Comparison of ENCODE assay signal across 10 cellular contexts in genomic region chr11:10658621-10659338, GRCh38. TPM values are rescaled to one million over a fixed set of nuclear protein-coding genes. Genes with fewer than 3 reads are reported as not detected.
A peak's percentile ranks its signal among the peaks of the same experiment; 100 is the strongest.
DNase-seq lines count a peak whose midpoint lies in the region; ATAC-seq, FAIRE-seq and TF ChIP-seq lines count a peak whose summit lies in the region.
"Had no signal": no experiment of that assay in that cellular context is flagged by ENCODE, and none has a peak within 500 bp of the region (broad histone marks: within the 10 kb centered on the region; RNA-seq: fewer than 3 reads in every experiment).

No MANE protein-coding gene starts in this region.

- peak in 5 of 8 donors; percentile 3 to 48 (median 13) for ATAC-seq in heart right ventricle
- no peak for ATAC-seq in left ventricle myocardium superior
- ATAC-seq in aorta (ENCODE audit: low FRiP score), result peak; percentile 27
- no peak for ATAC-seq in GM18520 (IDR thresholded peaks at IDR 0.05; ENCODE audit: unreplicated experiment)
- ATAC-seq in CD4-positive, alpha-beta T cell (ENCODE audit: poor library complexity), result no peak

- H3K27me3 ChIP-seq in heart right ventricle (no peaks in the 10 kb centered on the region), H1 (replicated peaks in 1 of 4; ENCODE audit: control insufficient read depth in 3 of 4, extremely low read depth in 1 of 4, insufficient read depth in 3 of 4, low read length in 3 of 4) (no peaks in the 10 kb centered on the region), neutrophil (no peaks in the 10 kb centered on the region), aorta (ENCODE audit: control insufficient read depth in 1 of 2, insufficient read depth in 2 of 2, low read length in 1 of 2) (no peaks in the 10 kb centered on the region)
- H3K27me3 ChIP-seq in CD4-positive, alpha-beta T cell (ENCODE audit: control insufficient read depth, insufficient read depth, low read length), result no peaks in the 10 kb centered on the region
- H3K27me3 ChIP-seq: BE2C had no signal

- no peaks in the 10 kb centered on the region for H3K4me1 Mint-ChIP-seq in CD4-positive, alpha-beta T cell (ENCODE audit: low read depth)

- no peaks in the 10 kb centered on the region for H4K20me1 ChIP-seq in H1 (replicated peaks in 1 of 2; ENCODE audit: control insufficient read depth in 1 of 2, insufficient read depth in 2 of 2, low read length in 2 of 2)

- H2BK20ac ChIP-seq in H1 (ENCODE audit: low read length), result no peak overlapping the region

- H3K9me3 ChIP-seq in heart right ventricle (no peaks in the 10 kb centered on the region), H1 (ENCODE audit: insufficient read depth in 2 of 2, low read depth in 1 of 2, low read length in 1 of 2) (no peaks in the 10 kb centered on the region), neutrophil (no peaks in the 10 kb centered on the region), aorta (ENCODE audit: control insufficient read depth, low read length) (no peaks in the 10 kb centered on the region)
- no peaks in the 10 kb centered on the region for H3K9me3 ChIP-seq in CD4-positive, alpha-beta T cell (ENCODE audit: control insufficient read depth, low read length)
- H3K9me3 ChIP-seq: BE2C had no signal

- no peaks in the 10 kb centered on the region for H3K36me3 ChIP-seq in heart right ventricle
- H3K36me3 ChIP-seq in H1 (ENCODE audit: control insufficient read depth in 2 of 4, insufficient read depth in 4 of 4, low read length in 3 of 4), result no peaks in the 10 kb centered on the region
- no peaks in the 10 kb centered on the region for H3K36me3 ChIP-seq in neutrophil
- no peaks in the 10 kb centered on the region for H3K36me3 ChIP-seq in aorta (ENCODE audit: control insufficient read depth in 1 of 2, insufficient read depth in 2 of 2, low read length in 1 of 2)
- H3K36me3 ChIP-seq: BE2C had no signal

- peak overlapping the region in 8 of 10 donors; percentile 14 to 77 (median 50) for H3K27ac ChIP-seq in heart right ventricle
- H3K27ac ChIP-seq in H1 (ENCODE audit: low read depth, low read length), result no peak overlapping the region
- peak overlapping the region; percentile 1 for H3K27ac ChIP-seq in neutrophil
- H3K27ac ChIP-seq in aorta (ENCODE audit: low read depth in 1 of 2, low read length in 2 of 2), result peak overlapping the region; percentile 95 to 97
- H3K27ac ChIP-seq in CD4-positive, alpha-beta T cell (ENCODE audit: low read depth, low read length), result no peak overlapping the region

- 0 out of 2 replicates have a peak overlapping the region, but pooled peaks have one; percentile 50 for H2BK12ac ChIP-seq in H1 (ENCODE audit: low read depth, low read length)

- intact Hi-C loops in heart right ventricle (cut with DNase I), result loop anchor here (5.0 to 10.0 kb wide), 5 partner anchors 76 to 254 kb away; no protein-coding TSS in a partner anchor
- intact Hi-C loops in left ventricle myocardium superior (cut with micrococcal nuclease), result no loop called here
- intact Hi-C loops in aorta (cut with DNase I), result loop anchor here (5.0 to 10.0 kb wide), 2 partner anchors 34 to 254 kb away; partner anchors contain the start of gene IRAG1 (in 2 of the 2)
- intact Hi-C loops in CD4-positive, alpha-beta T cell (cut with DNase I, micrococcal nuclease), result no loop called here

- FAIRE-seq in H1 (lab: Jason Lieb, UNC), result no peak

- WGBS in heart right ventricle, 2 donors, result 85 to 90% methylated on average over 6 of the region's 6 CpGs
- WGBS in H1 (ENCODE audit: extremely low coverage in 1 of 2, insufficient coverage in 1 of 2, insufficient read length in 1 of 2, insufficient replicate concordance in 2 of 2, low coverage in 1 of 2, low lambda C conversion rate in 2 of 2, missing lambda C conversion rate in 1 of 2), 2 experiments, result 77% methylated on average over 6 of the region's 6 CpGs; no CpG with 5 or more reads in 1 of the 2 experiments
- 29 to 32% methylated on average over 6 of the region's 6 CpGs for WGBS in aorta, 2 donors

- H3K23ac ChIP-seq in H1 (ENCODE audit: insufficient read length), result no peak overlapping the region

- no peak overlapping the region for H3K4ac ChIP-seq in H1 (replicated peaks; ENCODE audit: insufficient read length, low read depth, low read length)

- TF ChIP-seq POLR2A in H1 (IDR thresholded peaks at IDR 0.05; ENCODE audit: control extremely low read depth in 1 of 2, low read depth in 2 of 2, low read length in 2 of 2), result no peak

- no peak overlapping the region for H2BK120ac ChIP-seq in H1 (replicated peaks; ENCODE audit: low read depth, low read length)

- no peak overlapping the region for H2BK5ac ChIP-seq in H1 (ENCODE audit: low read depth, low read length)

- no peak for TF ChIP-seq EP300 in H1 (IDR thresholded peaks at IDR 0.05; ENCODE audit: borderline replicate concordance in 1 of 2, low read depth in 2 of 2, low read length in 2 of 2)

- TF ChIP-seq CTCF in heart right ventricle (IDR thresholded peaks at IDR 0.05) (no peak), H1 (IDR thresholded peaks at IDR 0.05; ENCODE audit: control extremely low read depth in 1 of 3, insufficient read depth in 1 of 3, low read depth in 1 of 3, low read length in 3 of 3) (no peak), neutrophil (IDR thresholded peaks at IDR 0.05) (no peak)
- TF ChIP-seq CTCF in CD4-positive, alpha-beta T cell (IDR thresholded peaks at IDR 0.05), result no peak

- no peak overlapping the region for H3K27ac Mint-ChIP-seq in CD4-positive, alpha-beta T cell

- no peak overlapping the region for H4K91ac ChIP-seq in H1 (replicated peaks; ENCODE audit: insufficient read length, low read length)

- no peak overlapping the region for H3K4me2 ChIP-seq in H1 (ENCODE audit: insufficient read depth in 1 of 2, low read depth in 2 of 2, low read length in 2 of 2)

- H2AK5ac ChIP-seq in H1 (ENCODE audit: low read depth, low read length), result peak overlapping the region; percentile 15; the same call in 1 of the 2 replicates

- H3K9me3 Mint-ChIP-seq in CD4-positive, alpha-beta T cell, result no peaks in the 10 kb centered on the region

- CTCF ChIA-PET in H1 (lab: Charles Lee; ENCODE audit: partially characterized antibody), result interaction anchor here (0.6 to 1.5 kb wide), 6 partner anchors 7 to 351 kb away, joined by 3 to 5 read pairs (median 4); no protein-coding TSS in a partner anchor
- CTCF ChIA-PET in CD4-positive, alpha-beta T cell (lab: Charles Lee), result no interaction called here

- no peak overlapping the region for H3K18ac ChIP-seq in H1 (ENCODE audit: extremely low read depth, low read length)

- peak overlapping the region; percentile 77; the same call in 1 of the 2 replicates for H4K8ac ChIP-seq in H1 (ENCODE audit: extremely low read depth, insufficient read depth, low read length)

- TF ChIP-seq RAD21 in H1 (IDR thresholded peaks at IDR 0.05 in 1 of 2, conservative IDR thresholded peaks at IDR 0.05 in 1 of 2; ENCODE audit: low read depth in 2 of 2, low read length in 2 of 2), result no peak

- no peaks in the 10 kb centered on the region for H3K79me1 ChIP-seq in H1 (ENCODE audit: low read depth, low read length)

- DNase-seq in heart right ventricle (no peak), left ventricle myocardium superior (no peak), H1 (ENCODE audit: low read depth in 1 of 2, low spot score in 2 of 2) (no peak), aorta (no peak), NCI-H2227 (lab: John Stamatoyannopoulos, UW; ENCODE audit: unreplicated experiment) (no peak)
- DNase-seq in CD4-positive, alpha-beta T cell, result no peak
- DNase-seq: midbrain had no signal

- no peak overlapping the region for H3K4me3 ChIP-seq in heart right ventricle
- no peak overlapping the region for H3K4me3 ChIP-seq in H1 (ENCODE audit: extremely low read depth in 1 of 4, insufficient read depth in 2 of 4, low read depth in 3 of 4, low read length in 4 of 4)
- no peak overlapping the region for H3K4me3 ChIP-seq in neutrophil (ENCODE audit: low read depth in 1 of 2, low read length in 1 of 2)
- no peak overlapping the region for H3K4me3 ChIP-seq in aorta (ENCODE audit: low read length in 2 of 2)

- H3K14ac ChIP-seq in H1 (ENCODE audit: insufficient read length), result no peak overlapping the region

- H3K23me2 ChIP-seq in H1 (ENCODE audit: low read depth, low read length), result no peaks in the 10 kb centered on the region

- H3K36me3 Mint-ChIP-seq in CD4-positive, alpha-beta T cell (ENCODE audit: low read depth), result no peaks in the 10 kb centered on the region

- POLR2A ChIA-PET in H1 (lab: Charles Lee; ENCODE audit: partially characterized antibody), result no interaction called here
- POLR2A ChIA-PET in CD4-positive, alpha-beta T cell (lab: Charles Lee), result no interaction called here

- H3K4me3 Mint-ChIP-seq in CD4-positive, alpha-beta T cell, result no peak overlapping the region

- no peak overlapping the region for H3K56ac ChIP-seq in H1 (replicated peaks; ENCODE audit: insufficient read length, low read depth, low read length)

- no peaks in the 10 kb centered on the region for H3K27me3 Mint-ChIP-seq in CD4-positive, alpha-beta T cell

- no peak overlapping the region for H4K5ac ChIP-seq in H1 (ENCODE audit: insufficient read length, low read depth, low read length)

- H3K9ac ChIP-seq in H1 (replicated peaks in 1 of 4; ENCODE audit: extremely low read depth in 1 of 4, low read depth in 3 of 4, low read length in 3 of 4), result no peak overlapping the region

- H2BK15ac ChIP-seq in H1 (ENCODE audit: low read length), result 0 out of 2 replicates have a peak overlapping the region, but pooled peaks have one; percentile 18

- peaks cover 5 to 79% (median 51%) of the 10 kb centered on the region in 9 donors for H3K4me1 ChIP-seq in heart right ventricle
- H3K4me1 ChIP-seq in H1 (replicated peaks in 1 of 4; ENCODE audit: control insufficient read depth in 3 of 4, insufficient read depth in 4 of 4, low read length in 3 of 4), result no peaks in the 10 kb centered on the region; a peak in 2 of 7 replicates
- peaks cover 32 to 36% of the 10 kb centered on the region in 2 experiments for H3K4me1 ChIP-seq in neutrophil (ENCODE audit: control insufficient read depth in 1 of 2, insufficient read depth in 1 of 2, low read depth in 1 of 2, low read length in 1 of 2)
- peaks cover 7 to 10% of the 10 kb centered on the region in 2 donors for H3K4me1 ChIP-seq in aorta (ENCODE audit: control insufficient read depth in 1 of 2, insufficient read depth in 2 of 2, low read length in 2 of 2)

- H2AFZ ChIP-seq in H1 (ENCODE audit: low read length), result no peak overlapping the region

- H3K79me2 ChIP-seq in H1 (ENCODE audit: control insufficient read depth in 1 of 2, insufficient read depth in 2 of 2, low read length in 2 of 2), result no peaks in the 10 kb centered on the region

RNA-seq across cellular contexts. Expression of gene IRAG1, which starts 34.8 kb away (rescaled TPM):
- total RNA-seq in heart right ventricle, result 1 to 10 TPM; 2.5 to 8.3 (median 5.3) TPM
- polyA plus RNA-seq in heart right ventricle, result 1 to 10 TPM; 4.2 to 4.6 TPM
- 5.2 TPM for total RNA-seq in left ventricle myocardium superior
- 2.7 and 3.3 TPM in 2 replicates for total RNA-seq in H1 (2021; fragmentation: NEBNext Ultra II Directional; extraction: Animal tissue kit (Norgen Biotek cat#: 25700))
- polyA plus RNA-seq in H1 (2011; rRNA removed), result 1.8 and 2.2 TPM in 2 replicates
- polyA plus RNA-seq in H1 (2011; cell fraction: cytosol; rRNA removed), result 1.9 TPM
- 5.5 TPM for polyA plus RNA-seq in H1 (2011; cell fraction: nucleus; rRNA removed)
- 1.9 to 2.5 TPM (median 2.1 TPM) in 4 replicates for polyA plus RNA-seq in H1 (2012, experiment 1 of 2)
- 0.37 TPM for polyA plus RNA-seq in H1 (2012, experiment 2 of 2)
- 1.9 TPM for polyA plus RNA-seq in H1 (2013, experiment 1 of 2)
- 2.0 TPM for polyA plus RNA-seq in H1 (2013, experiment 2 of 2)
- 3.4 and 4.0 TPM in 2 replicates for polyA minus RNA-seq in H1 (2011; rRNA and poly(A)+ RNA removed)
- 4.0 TPM for polyA minus RNA-seq in H1 (2011; cell fraction: cytosol; rRNA and poly(A)+ RNA removed)
- polyA minus RNA-seq in H1 (2011; cell fraction: nucleus; rRNA and poly(A)+ RNA removed), result 7.3 TPM
- total RNA-seq in aorta, result 100 to 1,000 TPM; 189 to 518 TPM
- polyA plus RNA-seq in aorta, result 100 to 1,000 TPM in 1 of 2 donors, 10 to 100 TPM in 1; 92.3 to 135 TPM
- not detected for total RNA-seq in CD4-positive, alpha-beta T cell

Comparison
In these comparisons a context has a peak if more than half of its experiments do, and no peak if none do; other contexts are left out.
1. ATAC-seq: peak in heart right ventricle (5 of 8) and aorta (single experiment); none in left ventricle myocardium superior (single experiment), GM18520 (single experiment) and CD4-positive, alpha-beta T cell (single experiment).
2. intact Hi-C loops: an anchor here in heart right ventricle (5.0 to 10.0 kb wide) and aorta (5.0 to 10.0 kb wide); none called in left ventricle myocardium superior and CD4-positive, alpha-beta T cell.
3. H3K27ac ChIP-seq: peak in heart right ventricle (8 of 10), neutrophil (single experiment) and aorta (2 of 2); none in H1 (single experiment) and CD4-positive, alpha-beta T cell (single experiment).
4. RNA of gene IRAG1, which starts 34.8 kb away (total RNA-seq): 189 to 518 TPM in aorta; 2.5 to 8.3 TPM in heart right ventricle, 5.2 TPM in left ventricle myocardium superior (single experiment), 2.7 to 3.3 TPM in H1 and not detected in CD4-positive, alpha-beta T cell; every median in the first group is over 10 times any median in the second.